In genomic region chr2:42132066-42132965, GRCh38 we compare ENCODE assay signal across 8 cellular contexts. TPM values are rescaled to one million over a fixed set of nuclear protein-coding genes. Genes with fewer than 3 reads are reported as not detected.
DNase-seq lines count a peak whose midpoint lies in the region; ATAC-seq and TF ChIP-seq lines count a peak whose summit lies in the region.

No MANE protein-coding gene starts in this region.

- no peaks in the 10 kb centered on the region for H3K36me3 ChIP-seq in neural cell (ENCODE audit: insufficient read depth, low read length)

- no peak for ATAC-seq in GM21515 (IDR thresholded peaks at IDR 0.05; ENCODE audit: unreplicated experiment)
- ATAC-seq in GM19023 (IDR thresholded peaks at IDR 0.05; ENCODE audit: unreplicated experiment): no peak

- no peaks in the 10 kb centered on the region for H3K27me3 ChIP-seq in neural cell (ENCODE audit: insufficient read depth, low read depth, low read length)

- H4K20me1 ChIP-seq in neural cell (ENCODE audit: insufficient read depth): no peaks in the 10 kb centered on the region

- H3F3A ChIP-seq in neural cell (ENCODE audit: insufficient read depth, low read length, poor library complexity, severe bottlenecking): no peaks in the 10 kb centered on the region

- no peak overlapping the region for H3K9ac ChIP-seq in neural cell (ENCODE audit: low read length)

- H3K9me2 ChIP-seq in neural cell (ENCODE audit: insufficient read depth, low read length): no peaks in the 10 kb centered on the region

- peak overlapping the region; percentile 20 for H3K4me2 ChIP-seq in neural cell (ENCODE audit: low read length)

- DNase-seq in ELR (ENCODE audit: low read depth): peak; percentile 78
- peak; percentile 33 for DNase-seq in NCI-H446 treated with DMSO at 0.1 percent for 48 hours (lab: John Stamatoyannopoulos, UW)
- DNase-seq in dedifferentiated amniotic fluid mesenchymal stem cell (ENCODE audit: extremely low spot score): peak; percentile 84
- no peak for DNase-seq in SIG-M5 (lab: John Stamatoyannopoulos, UW)
- DNase-seq in NOMO-1 treated with dmso at 0.1 percent for 144 hours (lab: John Stamatoyannopoulos, UW; ENCODE audit: unreplicated experiment): no peak

- H3K27ac ChIP-seq in neural cell (ENCODE audit: low read length): no peak overlapping the region

- no peak for TF ChIP-seq CTCF in neural cell (IDR thresholded peaks at IDR 0.05; ENCODE audit: poor library complexity, severe bottlenecking)

- no peaks in the 10 kb centered on the region for H3K79me2 ChIP-seq in neural cell (replicated peaks; ENCODE audit: insufficient read depth, low read length)

- no peak for TF ChIP-seq EP300 in neural cell (conservative IDR thresholded peaks at IDR 0.05; ENCODE audit: poor library complexity, severe bottlenecking)

- H2AFZ ChIP-seq in neural cell (ENCODE audit: low read depth, low read length): no peak overlapping the region

- TF ChIP-seq RAD21 in neural cell (conservative IDR thresholded peaks at IDR 0.05): no peak

- peak overlapping the region; percentile 56 for H3K4me3 ChIP-seq in neural cell (ENCODE audit: low read length)

- H3K9me3 ChIP-seq in neural cell (ENCODE audit: low read length): no peaks in the 10 kb centered on the region

TF ChIP-seq in neural cell, 6 proteins besides CTCF, POLR2A, EP300 and RAD21:
- TF ChIP-seq EZH2 (IDR thresholded peaks at IDR 0.05; ENCODE audit: borderline replicate concordance, insufficient read depth, low read length, poor library complexity, severe bottlenecking) (no peak), SMC3 (conservative IDR thresholded peaks at IDR 0.05; ENCODE audit: poor library complexity) (no peak), TAF1 (IDR thresholded peaks at IDR 0.05; ENCODE audit: low read depth) (no peak), MXI1 (conservative IDR thresholded peaks at IDR 0.05; ENCODE audit: poor library complexity, severe bottlenecking) (no peak), POLR2AphosphoS5 (IDR thresholded peaks at IDR 0.05) (no peak), REST (IDR thresholded peaks at IDR 0.05; ENCODE audit: borderline replicate concordance) (no peak)

RNA-seq across cellular contexts. Expression of gene EML4, which starts 36.8 kb away (rescaled TPM):
- polyA plus RNA-seq in neural cell: 30.8 and 33.9 TPM in 2 replicates
- 55.1 and 60.4 TPM in 2 replicates for polyA minus RNA-seq in neural cell

Comparison
In these comparisons a context has a peak if more than half of its experiments do, and no peak if none do; other contexts are left out.
1. DNase-seq: peak in ELR (single experiment), NCI-H446 treated with DMSO at 0.1 percent for 48 hours (single experiment) and dedifferentiated amniotic fluid mesenchymal stem cell (single experiment); none in SIG-M5 (single experiment) and NOMO-1 treated with dmso at 0.1 percent for 144 hours (single experiment).